ENCODE assay signal across 11 cellular contexts in genomic region chr2:112880696-112881095, GRCh38. TPM values are rescaled to one million over a fixed set of nuclear protein-coding genes. Genes with fewer than 3 reads are reported as not detected.
A peak's percentile ranks its signal among the peaks of the same experiment; 100 is the strongest.
DNase-seq lines count a peak whose midpoint lies in the region; ATAC-seq, FAIRE-seq and TF ChIP-seq lines count a peak whose summit lies in the region.
"Had no signal": no experiment of that assay in that cellular context is flagged by ENCODE, and none has a peak within 500 bp of the region (broad histone marks: within the 10 kb centered on the region; RNA-seq: fewer than 3 reads in every experiment).

No MANE protein-coding gene starts in this region.

- H3K4me3 ChIP-seq in H1 (ENCODE audit: extremely low read depth in 1 of 4, insufficient read depth in 2 of 4, low read depth in 3 of 4, low read length in 4 of 4) (no peak overlapping the region), upper lobe of right lung (no peak overlapping the region)

- H2BK12ac ChIP-seq in H1 (ENCODE audit: low read depth, low read length), result no peak overlapping the region; the same call in 1 of the 2 replicates

- H3K9me3 ChIP-seq in H1 (ENCODE audit: insufficient read depth in 2 of 2, low read depth in 1 of 2, low read length in 1 of 2) (no peaks in the 10 kb centered on the region), upper lobe of right lung (no peaks in the 10 kb centered on the region)

- H4K8ac ChIP-seq in H1 (ENCODE audit: extremely low read depth, insufficient read depth, low read length), result no peak overlapping the region

- no peak for FAIRE-seq in H1 (lab: Jason Lieb, UNC)

- CTCF ChIA-PET in RWPE1 (lab: Yijun Ruan, JAX), result interaction anchor here (0.6 kb wide), 1 partner anchor 951 kb away, joined by 3 read pairs; no protein-coding TSS in a partner anchor
- CTCF ChIA-PET in H1 (lab: Charles Lee; ENCODE audit: partially characterized antibody), result interaction anchor here (1.2 to 9.7 kb wide), 3 partner anchors 66 to 129 kb away, joined by 3 to 178 read pairs (median 3); no protein-coding TSS in a partner anchor

- no peak overlapping the region for H3K14ac ChIP-seq in H1 (ENCODE audit: insufficient read length)

- H2AK5ac ChIP-seq in H1 (ENCODE audit: low read depth, low read length), result no peak overlapping the region

- intact Hi-C loops in upper lobe of right lung (cut with DNase I), result no loop called here

- no peak for ATAC-seq in activated naive CD8-positive, alpha-beta T cell treated with anti-CD3 and anti-CD28 coated beads, Interleukin-2, amount 10 ng/mL, durations not matched to agents 7 days and 5 days (ENCODE audit: low read depth)
- ATAC-seq in upper lobe of right lung (peak; percentile 48), GM18870 (IDR thresholded peaks at IDR 0.05; ENCODE audit: unreplicated experiment) (no peak), GM21360 (IDR thresholded peaks at IDR 0.05; ENCODE audit: unreplicated experiment) (no peak)

- no peak for TF ChIP-seq POLR2A in H1 (IDR thresholded peaks at IDR 0.05; ENCODE audit: control extremely low read depth in 1 of 2, low read depth in 2 of 2, low read length in 2 of 2)

- peaks cover 22% of the 10 kb centered on the region for H3K4me1 Mint-ChIP-seq in activated naive CD8-positive, alpha-beta T cell treated with anti-CD3 and anti-CD28 coated beads, Interleukin-2, amount 10 ng/mL, durations not matched to agents 7 days and 5 days
- H3K4me1 Mint-ChIP-seq in activated naive CD8-positive, alpha-beta T cell treated with anti-CD3 and anti-CD28 coated beads for 36 hours, result peaks cover 21% of the 10 kb centered on the region

- peaks cover 2% of the 10 kb centered on the region for H3K27me3 Mint-ChIP-seq in activated naive CD8-positive, alpha-beta T cell treated with anti-CD3 and anti-CD28 coated beads, Interleukin-2, amount 10 ng/mL, durations not matched to agents 7 days and 5 days
- H3K27me3 Mint-ChIP-seq in activated naive CD8-positive, alpha-beta T cell treated with anti-CD3 and anti-CD28 coated beads for 36 hours, result no peaks in the 10 kb centered on the region

- H4K5ac ChIP-seq in H1 (ENCODE audit: insufficient read length, low read depth, low read length), result no peak overlapping the region

- H3K27ac Mint-ChIP-seq in activated naive CD8-positive, alpha-beta T cell treated with anti-CD3 and anti-CD28 coated beads, Interleukin-2, amount 10 ng/mL, durations not matched to agents 7 days and 5 days, result peak overlapping the region; percentile 51
- no peak overlapping the region for H3K27ac Mint-ChIP-seq in activated naive CD8-positive, alpha-beta T cell treated with anti-CD3 and anti-CD28 coated beads for 36 hours

- 0 out of 2 replicates have a peak overlapping the region, but pooled peaks have one; percentile 5 for H2AFZ ChIP-seq in H1 (ENCODE audit: low read length)

- H3K4me3 Mint-ChIP-seq in activated naive CD8-positive, alpha-beta T cell treated with anti-CD3 and anti-CD28 coated beads, Interleukin-2, amount 10 ng/mL, durations not matched to agents 7 days and 5 days, result peak overlapping the region; percentile 6
- no peak overlapping the region for H3K4me3 Mint-ChIP-seq in activated naive CD8-positive, alpha-beta T cell treated with anti-CD3 and anti-CD28 coated beads for 36 hours

- no peak overlapping the region for H2BK120ac ChIP-seq in H1 (replicated peaks; ENCODE audit: low read depth, low read length)

- H3K36me3 ChIP-seq in H1 (ENCODE audit: control insufficient read depth in 2 of 4, insufficient read depth in 4 of 4, low read length in 3 of 4) (no peaks in the 10 kb centered on the region), upper lobe of right lung (no peaks in the 10 kb centered on the region)

- no peak overlapping the region for H3K23ac ChIP-seq in H1 (ENCODE audit: insufficient read length)

- H3K4ac ChIP-seq in H1 (replicated peaks; ENCODE audit: insufficient read length, low read depth, low read length), result no peak overlapping the region

- DNase-seq in activated naive CD8-positive, alpha-beta T cell treated with anti-CD3 and anti-CD28 coated beads, Interleukin-2, amount 10 ng/mL, durations not matched to agents 7 days and 5 days, result no peak
- no peak for DNase-seq in activated naive CD8-positive, alpha-beta T cell treated with anti-CD3 and anti-CD28 coated beads for 36 hours
- no peak for DNase-seq in RWPE1 (ENCODE audit: low spot score)
- no peak for DNase-seq in H1 (ENCODE audit: low read depth in 1 of 2, low spot score in 2 of 2)
- DNase-seq in upper lobe of right lung, result no peak
- DNase-seq in ureter (ENCODE audit: low spot score), result no peak
- DNase-seq: NCI-H2081 treated with DMSO at 0.1 percent for 48 hours had no signal

- 0 out of 7 replicates have a peak, but pooled peaks cover 0 to 2% (median 0%) of the 10 kb centered on the region in 4 experiments for H3K4me1 ChIP-seq in H1 (replicated peaks in 1 of 4; ENCODE audit: control insufficient read depth in 3 of 4, insufficient read depth in 4 of 4, low read length in 3 of 4)
- no peaks in the 10 kb centered on the region for H3K4me1 ChIP-seq in upper lobe of right lung

- no peaks in the 10 kb centered on the region; the same call in 1 of the 2 replicates for H3K79me1 ChIP-seq in H1 (ENCODE audit: low read depth, low read length)

- H3K9me3 Mint-ChIP-seq in activated naive CD8-positive, alpha-beta T cell treated with anti-CD3 and anti-CD28 coated beads, Interleukin-2, amount 10 ng/mL, durations not matched to agents 7 days and 5 days, result no peaks in the 10 kb centered on the region
- no peaks in the 10 kb centered on the region for H3K9me3 Mint-ChIP-seq in activated naive CD8-positive, alpha-beta T cell treated with anti-CD3 and anti-CD28 coated beads for 36 hours

- POLR2A ChIA-PET in activated naive CD8-positive, alpha-beta T cell treated with anti-CD3 and anti-CD28 coated beads, Interleukin-2, amount 10 ng/mL, durations not matched to agents 7 days and 5 days (lab: Charles Lee), result no interaction called here
- POLR2A ChIA-PET in RWPE1 (lab: Yijun Ruan, JAX; ENCODE audit: low non-redundant PET), result no interaction called here
- POLR2A ChIA-PET in H1 (lab: Charles Lee; ENCODE audit: partially characterized antibody), result interaction anchor here (0.6 kb wide), 1 partner anchor 42 kb away, joined by 3 read pairs; no protein-coding TSS in a partner anchor

- no peak for TF ChIP-seq RAD21 in H1 (IDR thresholded peaks at IDR 0.05 in 1 of 2, conservative IDR thresholded peaks at IDR 0.05 in 1 of 2; ENCODE audit: low read depth in 2 of 2, low read length in 2 of 2)

- no peak overlapping the region for H2BK15ac ChIP-seq in H1 (ENCODE audit: low read length)

- H4K20me1 ChIP-seq in H1 (replicated peaks in 1 of 2; ENCODE audit: control insufficient read depth in 1 of 2, insufficient read depth in 2 of 2, low read length in 2 of 2), result no peaks in the 10 kb centered on the region

- no peaks in the 10 kb centered on the region for H3K36me3 Mint-ChIP-seq in activated naive CD8-positive, alpha-beta T cell treated with anti-CD3 and anti-CD28 coated beads, Interleukin-2, amount 10 ng/mL, durations not matched to agents 7 days and 5 days
- H3K36me3 Mint-ChIP-seq in activated naive CD8-positive, alpha-beta T cell treated with anti-CD3 and anti-CD28 coated beads for 36 hours, result no peaks in the 10 kb centered on the region

- H4K91ac ChIP-seq in H1 (replicated peaks; ENCODE audit: insufficient read length, low read length), result no peak overlapping the region

- TF ChIP-seq CTCF in RWPE1 (conservative IDR thresholded peaks at IDR 0.05; ENCODE audit: low read depth) (no peak), H1 (IDR thresholded peaks at IDR 0.05; ENCODE audit: control extremely low read depth in 1 of 3, insufficient read depth in 1 of 3, low read depth in 1 of 3, low read length in 3 of 3) (no peak), upper lobe of right lung (IDR thresholded peaks at IDR 0.05) (no peak)

- no peak overlapping the region for H2BK5ac ChIP-seq in H1 (ENCODE audit: low read depth, low read length)

- H3K79me2 ChIP-seq in H1 (ENCODE audit: control insufficient read depth in 1 of 2, insufficient read depth in 2 of 2, low read length in 2 of 2), result no peaks in the 10 kb centered on the region

- WGBS in H1 (ENCODE audit: extremely low coverage in 1 of 2, insufficient coverage in 1 of 2, insufficient read length in 1 of 2, insufficient replicate concordance in 2 of 2, low coverage in 1 of 2, low lambda C conversion rate in 2 of 2, missing lambda C conversion rate in 1 of 2), 2 experiments, result 94% methylated on average over 7 of the region's 7 CpGs; no CpG with 5 or more reads in 1 of the 2 experiments

- H3K18ac ChIP-seq in H1 (ENCODE audit: extremely low read depth, low read length), result no peak overlapping the region

- no peak overlapping the region for H3K56ac ChIP-seq in H1 (replicated peaks; ENCODE audit: insufficient read length, low read depth, low read length)

- no peak overlapping the region for H3K9ac ChIP-seq in H1 (replicated peaks in 1 of 4; ENCODE audit: extremely low read depth in 1 of 4, low read depth in 3 of 4, low read length in 3 of 4)

- no peak overlapping the region for H3K4me2 ChIP-seq in H1 (ENCODE audit: insufficient read depth in 1 of 2, low read depth in 2 of 2, low read length in 2 of 2)

- no peak for TF ChIP-seq EP300 in H1 (IDR thresholded peaks at IDR 0.05; ENCODE audit: borderline replicate concordance in 1 of 2, low read depth in 2 of 2, low read length in 2 of 2)

- H2BK20ac ChIP-seq in H1 (ENCODE audit: low read length), result no peak overlapping the region

- H3K27ac ChIP-seq in RWPE1, result peak overlapping the region; percentile 97
- no peak overlapping the region for H3K27ac ChIP-seq in H1 (ENCODE audit: low read depth, low read length)
- no peak overlapping the region for H3K27ac ChIP-seq in upper lobe of right lung

- H3K27me3 ChIP-seq in H1 (replicated peaks in 1 of 4; ENCODE audit: control insufficient read depth in 3 of 4, extremely low read depth in 1 of 4, insufficient read depth in 3 of 4, low read length in 3 of 4) (0 out of 7 replicates have a peak, but pooled peaks cover 0 to 2% (median 0%) of the 10 kb centered on the region in 4 experiments), upper lobe of right lung (no peaks in the 10 kb centered on the region)

- no peaks in the 10 kb centered on the region for H3K23me2 ChIP-seq in H1 (ENCODE audit: low read depth, low read length)

RNA-seq across cellular contexts. Expression of gene IL37, which starts 30.3 kb away (rescaled TPM):
- total RNA-seq in activated naive CD8-positive, alpha-beta T cell treated with anti-CD3 and anti-CD28 coated beads, Interleukin-2, amount 10 ng/mL, durations not matched to agents 7 days and 5 days, result not detected
- total RNA-seq in activated naive CD8-positive, alpha-beta T cell treated with anti-CD3 and anti-CD28 coated beads for 36 hours, result not detected
- not detected in 2 replicates for total RNA-seq in H1 (2021; fragmentation: NEBNext Ultra II Directional; extraction: Animal tissue kit (Norgen Biotek cat#: 25700))
- polyA plus RNA-seq in H1 (2011; rRNA removed), result 0.14 and 0.18 TPM in 2 replicates
- 0.26 TPM for polyA plus RNA-seq in H1 (2011; cell fraction: cytosol; rRNA removed)
- 0.50 TPM for polyA plus RNA-seq in H1 (2011; cell fraction: nucleus; rRNA removed)
- polyA plus RNA-seq in H1 (2012, experiment 1 of 2), result not detected in 4 replicates
- not detected for polyA plus RNA-seq in H1 (2012, experiment 2 of 2)
- polyA plus RNA-seq in H1 (2013, experiment 1 of 2), result 0.12 TPM
- polyA plus RNA-seq in H1 (2013, experiment 2 of 2), result 0.09 TPM
- not detected in 2 replicates for polyA minus RNA-seq in H1 (2011; rRNA and poly(A)+ RNA removed)
- polyA minus RNA-seq in H1 (2011; cell fraction: cytosol; rRNA and poly(A)+ RNA removed), result not detected
- not detected for polyA minus RNA-seq in H1 (2011; cell fraction: nucleus; rRNA and poly(A)+ RNA removed)
- total RNA-seq in upper lobe of right lung (not detected), ureter (not detected)
- total RNA-seq: mononuclear cell, renal cortical epithelial cell had no signal

RNA-seq across cellular contexts. Expression of gene IL1B, which starts 44.1 kb away (rescaled TPM):
- total RNA-seq in activated naive CD8-positive, alpha-beta T cell treated with anti-CD3 and anti-CD28 coated beads, Interleukin-2, amount 10 ng/mL, durations not matched to agents 7 days and 5 days, result under 1 TPM in 1 of 2 experiments, not detected in 1; 0.19 TPM
- total RNA-seq in activated naive CD8-positive, alpha-beta T cell treated with anti-CD3 and anti-CD28 coated beads for 36 hours, result not detected
- total RNA-seq in H1 (2021; fragmentation: NEBNext Ultra II Directional; extraction: Animal tissue kit (Norgen Biotek cat#: 25700)), result not detected in 2 replicates
- polyA plus RNA-seq in H1 (2011; rRNA removed), result not detected in 2 replicates
- 0.12 TPM for polyA plus RNA-seq in H1 (2011; cell fraction: cytosol; rRNA removed)
- not detected for polyA plus RNA-seq in H1 (2011; cell fraction: nucleus; rRNA removed)
- not detected in 4 replicates for polyA plus RNA-seq in H1 (2012, experiment 1 of 2)
- not detected for polyA plus RNA-seq in H1 (2012, experiment 2 of 2)
- polyA plus RNA-seq in H1 (2013, experiment 1 of 2), result not detected
- not detected for polyA plus RNA-seq in H1 (2013, experiment 2 of 2)
- polyA minus RNA-seq in H1 (2011; rRNA and poly(A)+ RNA removed), result 1.5 TPM in 1 of 2 replicates, not detected in the other
- polyA minus RNA-seq in H1 (2011; cell fraction: cytosol; rRNA and poly(A)+ RNA removed), result not detected
- polyA minus RNA-seq in H1 (2011; cell fraction: nucleus; rRNA and poly(A)+ RNA removed), result not detected
- 11.5 TPM for total RNA-seq in upper lobe of right lung
- total RNA-seq in ureter, result 3.5 TPM
